Comparison of ENCODE assay signal across 15 cellular contexts in genomic region chr11:122038543-122038942, GRCh38.
DNase-seq lines count a peak whose midpoint lies in the region; ATAC-seq, FAIRE-seq and TF ChIP-seq lines count a peak whose summit lies in the region.
"Had no signal": no experiment of that assay in that cellular context is flagged by ENCODE, and none has a peak within 500 bp of the region (broad histone marks: within the 10 kb centered on the region; RNA-seq: fewer than 3 reads in every experiment).

No MANE protein-coding gene starts in this region.

- H3K9me3 Mint-ChIP-seq in naive thymus-derived CD4-positive, alpha-beta T cell, result peaks cover 0 to 3% (median 0%) of the 10 kb centered on the region in 11 donors
- H3K9me3 Mint-ChIP-seq: activated CD4-positive, alpha-beta memory T cell treated with anti-CD3 and anti-CD28 coated beads for 36 hours had no signal

- H3K36me3 ChIP-seq in cardiac muscle cell (no peaks in the 10 kb centered on the region), ascending aorta (no peaks in the 10 kb centered on the region)
- no peaks in the 10 kb centered on the region for H3K36me3 ChIP-seq in effector memory CD4-positive, alpha-beta T cell (ENCODE audit: control insufficient read depth, insufficient read depth, low read length)
- no peaks in the 10 kb centered on the region for H3K36me3 ChIP-seq in naive thymus-derived CD4-positive, alpha-beta T cell (ENCODE audit: control insufficient read depth in 2 of 3, insufficient read depth in 3 of 3, low read length in 3 of 3)

- H3K27ac ChIP-seq in cardiac muscle cell, result no peak overlapping the region
- peak overlapping the region; percentile 25 to 56 for H3K27ac ChIP-seq in ascending aorta
- H3K27ac ChIP-seq in effector memory CD4-positive, alpha-beta T cell (ENCODE audit: insufficient read depth, low read length, poor library complexity, severe bottlenecking), result no peak overlapping the region
- no peak overlapping the region for H3K27ac ChIP-seq in naive thymus-derived CD4-positive, alpha-beta T cell (ENCODE audit: low read depth, low read length)

- H3K9me3 ChIP-seq in cardiac muscle cell (ENCODE audit: low read depth), result no peaks in the 10 kb centered on the region
- no peaks in the 10 kb centered on the region for H3K9me3 ChIP-seq in ascending aorta
- no peaks in the 10 kb centered on the region for H3K9me3 ChIP-seq in effector memory CD4-positive, alpha-beta T cell (ENCODE audit: control insufficient read depth, low read length)
- H3K9me3 ChIP-seq in naive thymus-derived CD4-positive, alpha-beta T cell (ENCODE audit: control insufficient read depth in 2 of 3, low read length in 3 of 3), result no peaks in the 10 kb centered on the region

- POLR2A ChIA-PET in naive thymus-derived CD4-positive, alpha-beta T cell (lab: Charles Lee), result no interaction called here

- H3K36me3 Mint-ChIP-seq in naive thymus-derived CD4-positive, alpha-beta T cell, result no peaks in the 10 kb centered on the region
- H3K36me3 Mint-ChIP-seq: activated CD4-positive, alpha-beta memory T cell treated with anti-CD3 and anti-CD28 coated beads for 36 hours had no signal

- no peaks in the 10 kb centered on the region for H3K27me3 ChIP-seq in cardiac muscle cell
- H3K27me3 ChIP-seq in ascending aorta, result no peaks in the 10 kb centered on the region
- no peaks in the 10 kb centered on the region for H3K27me3 ChIP-seq in effector memory CD4-positive, alpha-beta T cell (replicated peaks; ENCODE audit: control insufficient read depth, insufficient read depth, low read length, poor library complexity, severe bottlenecking)
- no peaks in the 10 kb centered on the region for H3K27me3 ChIP-seq in naive thymus-derived CD4-positive, alpha-beta T cell (ENCODE audit: control insufficient read depth in 2 of 2, insufficient read depth in 2 of 2, low read length in 2 of 2)

- ATAC-seq in naive thymus-derived CD4-positive, alpha-beta T cell, result no peak

- CTCF ChIA-PET in naive thymus-derived CD4-positive, alpha-beta T cell (lab: Charles Lee), result no interaction called here

- H3K4me3 ChIP-seq in cardiac muscle cell (no peak overlapping the region), ascending aorta (no peak overlapping the region)
- no peak overlapping the region for H3K4me3 ChIP-seq in effector memory CD4-positive, alpha-beta T cell (ENCODE audit: insufficient read depth, low read depth, low read length, poor library complexity, severe bottlenecking)
- no peak overlapping the region for H3K4me3 ChIP-seq in naive thymus-derived CD4-positive, alpha-beta T cell (ENCODE audit: low read length)

- DNase-seq in cardiac muscle cell (ENCODE audit: low read depth in 1 of 2, low spot score in 1 of 2), result peak; percentile 34 to 80
- DNase-seq in cardiac septum (ENCODE audit: low spot score), result no peak
- DNase-seq in ascending aorta (ENCODE audit: low spot score in 2 of 2), result no peak
- DNase-seq in hepatic stellate cell (ENCODE audit: low spot score), result peak; percentile 29
- peak; percentile 25 for DNase-seq in urothelium cell line (ENCODE audit: low spot score)
- no peak for DNase-seq in effector memory CD4-positive, alpha-beta T cell
- no peak for DNase-seq in naive thymus-derived CD4-positive, alpha-beta T cell
- no peak for DNase-seq in activated CD4-positive, alpha-beta T cell treated with anti-CD3 and anti-CD28 coated beads, Interleukin-2, amount 50 U/mL, for 48 hours
- DNase-seq: 8988T; activated CD4-positive, alpha-beta memory T cell treated with anti-CD3 and anti-CD28 coated beads for 36 hours; activated naive CD4-positive, alpha-beta T cell treated with anti-CD3 and anti-CD28 coated beads, Interleukin-2, amount 50 U/mL, for 16 hours; NCI-H1092; NCI-H69; occipital lobe; stimulated activated naive CD4-positive, alpha-beta T cell treated with Interleukin-2 at 50 U/mL for 16 hours had no signal

- H3K27me3 Mint-ChIP-seq in naive thymus-derived CD4-positive, alpha-beta T cell, result peaks cover 0 to 26% (median 18%) of the 10 kb centered on the region in 5 donors
- H3K27me3 Mint-ChIP-seq: activated CD4-positive, alpha-beta memory T cell treated with anti-CD3 and anti-CD28 coated beads for 36 hours had no signal

- H3K4me3 Mint-ChIP-seq in naive thymus-derived CD4-positive, alpha-beta T cell, result no peak overlapping the region
- H3K4me3 Mint-ChIP-seq: activated CD4-positive, alpha-beta memory T cell treated with anti-CD3 and anti-CD28 coated beads for 36 hours had no signal

- H3K4me1 ChIP-seq in cardiac muscle cell (ENCODE audit: low read depth), result peaks cover 8% of the 10 kb centered on the region
- peaks cover 0 to 21% of the 10 kb centered on the region in 2 donors for H3K4me1 ChIP-seq in ascending aorta
- H3K4me1 ChIP-seq in effector memory CD4-positive, alpha-beta T cell (ENCODE audit: control insufficient read depth, insufficient read depth, low read length, poor library complexity, severe bottlenecking), result no peaks in the 10 kb centered on the region
- no peaks in the 10 kb centered on the region for H3K4me1 ChIP-seq in naive thymus-derived CD4-positive, alpha-beta T cell (ENCODE audit: control insufficient read depth in 2 of 2, insufficient read depth in 2 of 2, low read length in 2 of 2)

- no peak overlapping the region for H3K27ac Mint-ChIP-seq in naive thymus-derived CD4-positive, alpha-beta T cell
- H3K27ac Mint-ChIP-seq: activated CD4-positive, alpha-beta memory T cell treated with anti-CD3 and anti-CD28 coated beads for 36 hours had no signal

- intact Hi-C loops in cardiac septum (cut with DNase I) (no loop called here), ascending aorta (cut with DNase I) (loop anchor here (5.0 kb wide), 1 partner anchor 381 kb away; no protein-coding TSS in a partner anchor)
- intact Hi-C loops in naive thymus-derived CD4-positive, alpha-beta T cell (cut with micrococcal nuclease), result no loop called here

- no peaks in the 10 kb centered on the region for H3K4me1 Mint-ChIP-seq in naive thymus-derived CD4-positive, alpha-beta T cell

- no peak for TF ChIP-seq CTCF in cardiac muscle cell (IDR thresholded peaks at IDR 0.05; ENCODE audit: low read depth, low read length)
- no peak for TF ChIP-seq CTCF in ascending aorta (IDR thresholded peaks at IDR 0.05)

- no peak for FAIRE-seq in urothelium cell line (lab: Jason Lieb, UNC)

Comparison
In these comparisons a context has a peak if more than half of its experiments do, and no peak if none do; other contexts are left out.
1. DNase-seq: peak in cardiac muscle cell (2 of 2), hepatic stellate cell (single experiment) and urothelium cell line (single experiment); none in cardiac septum (single experiment), ascending aorta (0 of 2), effector memory CD4-positive, alpha-beta T cell (0 of 3), naive thymus-derived CD4-positive, alpha-beta T cell (0 of 9) and activated CD4-positive, alpha-beta T cell treated with anti-CD3 and anti-CD28 coated beads, Interleukin-2, amount 50 U/mL, for 48 hours (0 of 2).
2. H3K27ac ChIP-seq: peak in ascending aorta (2 of 2); none in cardiac muscle cell (single experiment), effector memory CD4-positive, alpha-beta T cell (single experiment) and naive thymus-derived CD4-positive, alpha-beta T cell (single experiment).